Comparison of ENCODE assay signal across 1 cellular context in the genomic region with DNA sequence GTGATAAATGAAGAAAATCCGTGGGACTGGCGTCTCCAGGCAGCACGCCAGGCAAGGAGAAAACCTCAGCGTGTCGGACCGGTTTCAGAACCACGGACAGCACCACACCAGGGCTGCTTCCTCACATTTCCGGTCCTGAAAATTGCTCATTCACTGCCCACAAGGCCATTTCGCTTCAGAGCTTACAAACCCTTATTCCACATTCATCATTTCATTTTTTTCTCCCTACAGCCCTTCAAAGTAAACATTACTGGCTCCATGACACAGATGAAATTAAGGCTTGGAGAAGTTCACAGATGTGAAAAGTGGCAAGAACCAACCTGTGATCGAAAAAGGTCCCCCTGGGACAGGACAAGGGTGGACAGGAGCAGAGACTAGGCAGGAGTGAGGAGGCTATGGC.
TF ChIP-seq lines count a peak whose summit lies in the region.

No MANE protein-coding gene starts in this region.

TF ChIP-seq in HepG2, 621 proteins besides CTCF, POLR2A, EP300 and RAD21 (continued from another document and continues in another):
- TF ChIP-seq ZNF367 (CRISPR knock-in tag; IDR thresholded peaks at IDR 0.05; ENCODE audit: borderline replicate concordance) (0 out of 2 replicates have a peak, but pooled peaks have one; percentile 40), TSC22D2 (CRISPR knock-in tag; IDR thresholded peaks at IDR 0.05; ENCODE audit: borderline replicate concordance) (peak; percentile 91), ZBTB20 (CRISPR knock-in tag; IDR thresholded peaks at IDR 0.05; ENCODE audit: borderline replicate concordance, low read depth) (peak; percentile 64; the same call in 1 of the 2 replicates), ONECUT2 (CRISPR knock-in tag; IDR thresholded peaks at IDR 0.05) (no peak), MXI1 (IDR thresholded peaks at IDR 0.05; ENCODE audit: borderline replicate concordance, low read depth, low read length) (peak; percentile 65; the same call in 1 of the 3 replicates), ZSCAN12 (CRISPR knock-in tag; IDR thresholded peaks at IDR 0.05) (peak; percentile 62; the same call in 1 of the 2 replicates), FOSL2 (CRISPR knock-in tag; IDR thresholded peaks at IDR 0.05) (peak; percentile 60), ZNF614 (CRISPR knock-in tag; IDR thresholded peaks at IDR 0.05; ENCODE audit: borderline replicate concordance) (peak; percentile 40; the same call in 1 of the 2 replicates), SATB2 (CRISPR knock-in tag; IDR thresholded peaks at IDR 0.05) (peak; percentile 91; the same call in 1 of the 2 replicates), KDM2A (CRISPR knock-in tag; IDR thresholded peaks at IDR 0.05; ENCODE audit: borderline replicate concordance, low read depth) (peak; percentile 64; the same call in 1 of the 2 replicates), ZNF775 (CRISPR knock-in tag; IDR thresholded peaks at IDR 0.05; ENCODE audit: borderline replicate concordance) (no peak), YEATS2 (CRISPR knock-in tag; IDR thresholded peaks at IDR 0.05; ENCODE audit: borderline replicate concordance) (peak; percentile 57; the same call in 1 of the 2 replicates), ZFY (CRISPR knock-in tag; IDR thresholded peaks at IDR 0.05) (no peak), FOXM1 (CRISPR knock-in tag; IDR thresholded peaks at IDR 0.05) (peak; percentile 56; the same call in 1 of the 2 replicates), SMARCE1 (IDR thresholded peaks at IDR 0.05; ENCODE audit: borderline replicate concordance) (no peak), ZNF768 (CRISPR knock-in tag; IDR thresholded peaks at IDR 0.05) (no peak), ZNF264 (CRISPR knock-in tag; IDR thresholded peaks at IDR 0.05) (no peak), STAT5B (CRISPR knock-in tag; IDR thresholded peaks at IDR 0.05) (0 out of 2 replicates have a peak, but pooled peaks have one; percentile 77), HES4 (CRISPR knock-in tag; IDR thresholded peaks at IDR 0.05; ENCODE audit: borderline replicate concordance) (0 out of 2 replicates have a peak, but pooled peaks have one; percentile 38), GATAD1 (CRISPR knock-in tag; IDR thresholded peaks at IDR 0.05) (peak; percentile 45; the same call in 1 of the 2 replicates), ZNF33A (CRISPR knock-in tag; IDR thresholded peaks at IDR 0.05; ENCODE audit: borderline replicate concordance) (no peak), ZBTB21 (CRISPR knock-in tag; IDR thresholded peaks at IDR 0.05) (0 out of 2 replicates have a peak, but pooled peaks have one; percentile 25), ZNF563 (CRISPR knock-in tag; IDR thresholded peaks at IDR 0.05) (peak; percentile 34; the same call in 1 of the 2 replicates), TOPORS (CRISPR knock-in tag; IDR thresholded peaks at IDR 0.05) (peak; percentile 78; the same call in 1 of the 2 replicates), KLF6 (CRISPR knock-in tag; IDR thresholded peaks at IDR 0.05) (peak; percentile 97), MXD4 (CRISPR knock-in tag; IDR thresholded peaks at IDR 0.05) (peak; percentile 76; the same call in 1 of the 2 replicates), ZNF720 (CRISPR knock-in tag; IDR thresholded peaks at IDR 0.05) (no peak), ZNF329 (CRISPR knock-in tag; IDR thresholded peaks at IDR 0.05; ENCODE audit: low read depth) (peak; percentile 38; the same call in 1 of the 2 replicates), ZNF430 (CRISPR knock-in tag; IDR thresholded peaks at IDR 0.05) (peak; percentile 89; the same call in 1 of the 2 replicates), TEAD3 (CRISPR knock-in tag; optimal IDR thresholded peaks at IDR 0.05; ENCODE audit: borderline replicate concordance) (no peak), ATAD3A (CRISPR knock-in tag; IDR thresholded peaks at IDR 0.05) (no peak), IKZF1 (IDR thresholded peaks at IDR 0.05) (no peak), BRCA1 (CRISPR knock-in tag; IDR thresholded peaks at IDR 0.05) (peak; percentile 66; the same call in 1 of the 2 replicates), TP53 (CRISPR knock-in tag; conservative IDR thresholded peaks at IDR 0.05) (0 out of 2 replicates have a peak, but pooled peaks have one; percentile 28), GABPB1 (CRISPR knock-in tag; IDR thresholded peaks at IDR 0.05) (peak; percentile 77), ZNF556 (CRISPR knock-in tag; IDR thresholded peaks at IDR 0.05; ENCODE audit: borderline replicate concordance) (no peak), SIX4 (CRISPR knock-in tag; IDR thresholded peaks at IDR 0.05) (peak; percentile 36; the same call in 1 of the 2 replicates)
- TF ChIP-seq, protein P1, sequence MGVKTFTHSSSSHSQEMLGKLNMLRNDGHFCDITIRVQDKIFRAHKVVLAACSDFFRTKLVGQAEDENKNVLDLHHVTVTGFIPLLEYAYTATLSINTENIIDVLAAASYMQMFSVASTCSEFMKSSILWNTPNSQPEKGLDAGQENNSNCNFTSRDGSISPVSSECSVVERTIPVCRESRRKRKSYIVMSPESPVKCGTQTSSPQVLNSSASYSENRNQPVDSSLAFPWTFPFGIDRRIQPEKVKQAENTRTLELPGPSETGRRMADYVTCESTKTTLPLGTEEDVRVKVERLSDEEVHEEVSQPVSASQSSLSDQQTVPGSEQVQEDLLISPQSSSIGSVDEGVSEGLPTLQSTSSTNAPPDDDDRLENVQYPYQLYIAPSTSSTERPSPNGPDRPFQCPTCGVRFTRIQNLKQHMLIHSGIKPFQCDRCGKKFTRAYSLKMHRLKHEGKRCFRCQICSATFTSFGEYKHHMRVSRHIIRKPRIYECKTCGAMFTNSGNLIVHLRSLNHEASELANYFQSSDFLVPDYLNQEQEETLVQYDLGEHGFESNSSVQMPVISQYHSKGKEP (CRISPR knock-in tag; IDR thresholded peaks at IDR 0.05): peak; percentile 93; the same call in 1 of the 2 replicates
- TF ChIP-seq, protein P2, sequence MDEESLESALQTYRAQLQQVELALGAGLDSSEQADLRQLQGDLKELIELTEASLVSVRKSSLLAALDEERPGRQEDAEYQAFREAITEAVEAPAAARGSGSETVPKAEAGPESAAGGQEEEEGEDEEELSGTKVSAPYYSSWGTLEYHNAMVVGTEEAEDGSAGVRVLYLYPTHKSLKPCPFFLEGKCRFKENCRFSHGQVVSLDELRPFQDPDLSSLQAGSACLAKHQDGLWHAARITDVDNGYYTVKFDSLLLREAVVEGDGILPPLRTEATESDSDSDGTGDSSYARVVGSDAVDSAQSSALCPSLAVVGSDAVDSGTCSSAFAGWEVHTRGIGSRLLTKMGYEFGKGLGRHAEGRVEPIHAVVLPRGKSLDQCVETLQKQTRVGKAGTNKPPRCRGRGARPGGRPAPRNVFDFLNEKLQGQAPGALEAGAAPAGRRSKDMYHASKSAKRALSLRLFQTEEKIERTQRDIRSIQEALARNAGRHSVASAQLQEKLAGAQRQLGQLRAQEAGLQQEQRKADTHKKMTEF (CRISPR knock-in tag; IDR thresholded peaks at IDR 0.05): peak; percentile 37; the same call in 1 of the 2 replicates
- TF ChIP-seq, protein P3, sequence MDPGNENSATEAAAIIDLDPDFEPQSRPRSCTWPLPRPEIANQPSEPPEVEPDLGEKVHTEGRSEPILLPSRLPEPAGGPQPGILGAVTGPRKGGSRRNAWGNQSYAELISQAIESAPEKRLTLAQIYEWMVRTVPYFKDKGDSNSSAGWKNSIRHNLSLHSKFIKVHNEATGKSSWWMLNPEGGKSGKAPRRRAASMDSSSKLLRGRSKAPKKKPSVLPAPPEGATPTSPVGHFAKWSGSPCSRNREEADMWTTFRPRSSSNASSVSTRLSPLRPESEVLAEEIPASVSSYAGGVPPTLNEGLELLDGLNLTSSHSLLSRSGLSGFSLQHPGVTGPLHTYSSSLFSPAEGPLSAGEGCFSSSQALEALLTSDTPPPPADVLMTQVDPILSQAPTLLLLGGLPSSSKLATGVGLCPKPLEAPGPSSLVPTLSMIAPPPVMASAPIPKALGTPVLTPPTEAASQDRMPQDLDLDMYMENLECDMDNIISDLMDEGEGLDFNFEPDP (CRISPR knock-in tag; conservative IDR thresholded peaks at IDR 0.05): no peak
- TF ChIP-seq, protein P4, sequence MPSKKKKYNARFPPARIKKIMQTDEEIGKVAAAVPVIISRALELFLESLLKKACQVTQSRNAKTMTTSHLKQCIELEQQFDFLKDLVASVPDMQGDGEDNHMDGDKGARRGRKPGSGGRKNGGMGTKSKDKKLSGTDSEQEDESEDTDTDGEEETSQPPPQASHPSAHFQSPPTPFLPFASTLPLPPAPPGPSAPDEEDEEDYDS (CRISPR knock-in tag; IDR thresholded peaks at IDR 0.05): peak; percentile 42; the same call in 1 of the 2 replicates
- TF ChIP-seq, protein P5, sequence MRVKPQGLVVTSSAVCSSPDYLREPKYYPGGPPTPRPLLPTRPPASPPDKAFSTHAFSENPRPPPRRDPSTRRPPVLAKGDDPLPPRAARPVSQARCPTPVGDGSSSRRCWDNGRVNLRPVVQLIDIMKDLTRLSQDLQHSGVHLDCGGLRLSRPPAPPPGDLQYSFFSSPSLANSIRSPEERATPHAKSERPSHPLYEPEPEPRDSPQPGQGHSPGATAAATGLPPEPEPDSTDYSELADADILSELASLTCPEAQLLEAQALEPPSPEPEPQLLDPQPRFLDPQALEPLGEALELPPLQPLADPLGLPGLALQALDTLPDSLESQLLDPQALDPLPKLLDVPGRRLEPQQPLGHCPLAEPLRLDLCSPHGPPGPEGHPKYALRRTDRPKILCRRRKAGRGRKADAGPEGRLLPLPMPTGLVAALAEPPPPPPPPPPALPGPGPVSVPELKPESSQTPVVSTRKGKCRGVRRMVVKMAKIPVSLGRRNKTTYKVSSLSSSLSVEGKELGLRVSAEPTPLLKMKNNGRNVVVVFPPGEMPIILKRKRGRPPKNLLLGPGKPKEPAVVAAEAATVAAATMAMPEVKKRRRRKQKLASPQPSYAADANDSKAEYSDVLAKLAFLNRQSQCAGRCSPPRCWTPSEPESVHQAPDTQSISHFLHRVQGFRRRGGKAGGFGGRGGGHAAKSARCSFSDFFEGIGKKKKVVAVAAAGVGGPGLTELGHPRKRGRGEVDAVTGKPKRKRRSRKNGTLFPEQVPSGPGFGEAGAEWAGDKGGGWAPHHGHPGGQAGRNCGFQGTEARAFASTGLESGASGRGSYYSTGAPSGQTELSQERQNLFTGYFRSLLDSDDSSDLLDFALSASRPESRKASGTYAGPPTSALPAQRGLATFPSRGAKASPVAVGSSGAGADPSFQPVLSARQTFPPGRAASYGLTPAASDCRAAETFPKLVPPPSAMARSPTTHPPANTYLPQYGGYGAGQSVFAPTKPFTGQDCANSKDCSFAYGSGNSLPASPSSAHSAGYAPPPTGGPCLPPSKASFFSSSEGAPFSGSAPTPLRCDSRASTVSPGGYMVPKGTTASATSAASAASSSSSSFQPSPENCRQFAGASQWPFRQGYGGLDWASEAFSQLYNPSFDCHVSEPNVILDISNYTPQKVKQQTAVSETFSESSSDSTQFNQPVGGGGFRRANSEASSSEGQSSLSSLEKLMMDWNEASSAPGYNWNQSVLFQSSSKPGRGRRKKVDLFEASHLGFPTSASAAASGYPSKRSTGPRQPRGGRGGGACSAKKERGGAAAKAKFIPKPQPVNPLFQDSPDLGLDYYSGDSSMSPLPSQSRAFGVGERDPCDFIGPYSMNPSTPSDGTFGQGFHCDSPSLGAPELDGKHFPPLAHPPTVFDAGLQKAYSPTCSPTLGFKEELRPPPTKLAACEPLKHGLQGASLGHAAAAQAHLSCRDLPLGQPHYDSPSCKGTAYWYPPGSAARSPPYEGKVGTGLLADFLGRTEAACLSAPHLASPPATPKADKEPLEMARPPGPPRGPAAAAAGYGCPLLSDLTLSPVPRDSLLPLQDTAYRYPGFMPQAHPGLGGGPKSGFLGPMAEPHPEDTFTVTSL (CRISPR knock-in tag; IDR thresholded peaks at IDR 0.05; ENCODE audit: borderline replicate concordance): no peak
- TF ChIP-seq, protein P6, sequence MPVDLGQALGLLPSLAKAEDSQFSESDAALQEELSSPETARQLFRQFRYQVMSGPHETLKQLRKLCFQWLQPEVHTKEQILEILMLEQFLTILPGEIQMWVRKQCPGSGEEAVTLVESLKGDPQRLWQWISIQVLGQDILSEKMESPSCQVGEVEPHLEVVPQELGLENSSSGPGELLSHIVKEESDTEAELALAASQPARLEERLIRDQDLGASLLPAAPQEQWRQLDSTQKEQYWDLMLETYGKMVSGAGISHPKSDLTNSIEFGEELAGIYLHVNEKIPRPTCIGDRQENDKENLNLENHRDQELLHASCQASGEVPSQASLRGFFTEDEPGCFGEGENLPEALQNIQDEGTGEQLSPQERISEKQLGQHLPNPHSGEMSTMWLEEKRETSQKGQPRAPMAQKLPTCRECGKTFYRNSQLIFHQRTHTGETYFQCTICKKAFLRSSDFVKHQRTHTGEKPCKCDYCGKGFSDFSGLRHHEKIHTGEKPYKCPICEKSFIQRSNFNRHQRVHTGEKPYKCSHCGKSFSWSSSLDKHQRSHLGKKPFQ (CRISPR knock-in tag; IDR thresholded peaks at IDR 0.05; ENCODE audit: insufficient replicate concordance): peak; percentile 36
- TF ChIP-seq, protein P7, sequence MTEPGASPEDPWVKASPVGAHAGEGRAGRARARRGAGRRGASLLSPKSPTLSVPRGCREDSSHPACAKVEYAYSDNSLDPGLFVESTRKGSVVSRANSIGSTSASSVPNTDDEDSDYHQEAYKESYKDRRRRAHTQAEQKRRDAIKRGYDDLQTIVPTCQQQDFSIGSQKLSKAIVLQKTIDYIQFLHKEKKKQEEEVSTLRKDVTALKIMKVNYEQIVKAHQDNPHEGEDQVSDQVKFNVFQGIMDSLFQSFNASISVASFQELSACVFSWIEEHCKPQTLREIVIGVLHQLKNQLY (CRISPR knock-in tag; IDR thresholded peaks at IDR 0.05): 0 out of 2 replicates have a peak, but pooled peaks have one; percentile 32
- TF ChIP-seq, protein P8, sequence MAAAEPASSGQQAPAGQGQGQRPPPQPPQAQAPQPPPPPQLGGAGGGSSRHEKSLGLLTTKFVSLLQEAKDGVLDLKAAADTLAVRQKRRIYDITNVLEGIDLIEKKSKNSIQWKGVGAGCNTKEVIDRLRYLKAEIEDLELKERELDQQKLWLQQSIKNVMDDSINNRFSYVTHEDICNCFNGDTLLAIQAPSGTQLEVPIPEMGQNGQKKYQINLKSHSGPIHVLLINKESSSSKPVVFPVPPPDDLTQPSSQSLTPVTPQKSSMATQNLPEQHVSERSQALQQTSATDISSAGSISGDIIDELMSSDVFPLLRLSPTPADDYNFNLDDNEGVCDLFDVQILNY (CRISPR knock-in tag; conservative IDR thresholded peaks at IDR 0.05): 0 out of 2 replicates have a peak, but pooled peaks have one; percentile 40
